In the genomic region with DNA sequence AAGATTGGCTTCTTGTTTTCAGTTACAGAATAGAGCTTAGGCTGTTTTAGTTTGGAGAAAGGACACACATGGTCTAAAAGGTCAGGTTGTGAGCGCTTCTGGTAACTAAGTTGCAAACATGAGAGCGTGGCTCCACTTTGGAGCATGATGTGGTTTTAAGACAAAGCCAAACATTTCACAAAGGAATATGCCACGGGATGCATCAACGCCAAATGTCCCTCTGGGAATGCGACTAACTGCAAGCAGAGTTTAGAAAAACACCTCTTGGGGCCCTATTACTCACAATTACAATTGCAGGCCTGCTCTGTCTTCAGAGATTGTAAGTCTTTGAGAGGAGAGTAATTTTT, we compare ENCODE assay signal across 27 cellular contexts. TPM values are rescaled to one million over a fixed set of nuclear protein-coding genes. Genes with fewer than 3 reads are reported as not detected.
DNase-seq lines count a peak whose midpoint lies in the region; ATAC-seq, FAIRE-seq and TF ChIP-seq lines count a peak whose summit lies in the region.
"Had no signal": no experiment of that assay in that cellular context is flagged by ENCODE, and none has a peak within 500 bp of the region (broad histone marks: within the 10 kb centered on the region; RNA-seq: fewer than 3 reads in every experiment).

No MANE protein-coding gene starts in this region.

- no peak overlapping the region for H2BK20ac ChIP-seq in H1 (ENCODE audit: low read length)

- peaks cover 6% of the 10 kb centered on the region for H3K4me1 Mint-ChIP-seq in activated T-helper 17 cell treated with anti-CD3 and anti-CD28 coated beads, Interleukin-2, amount 50 U/mL, for 72 hours
- H3K4me1 Mint-ChIP-seq: nephron had no signal

- H2AK5ac ChIP-seq in H1 (ENCODE audit: low read depth, low read length) (no peak overlapping the region), mesenchymal stem cell (ENCODE audit: low read length, severe bottlenecking) (no peak overlapping the region)

- peak overlapping the region; percentile 75; the same call in 1 of the 2 replicates for H2BK12ac ChIP-seq in H1 (ENCODE audit: low read depth, low read length)
- no peak overlapping the region for H2BK12ac ChIP-seq in mesenchymal stem cell (ENCODE audit: low read length in 2 of 2)

- CTCF ChIA-PET in H1 (lab: Charles Lee; ENCODE audit: partially characterized antibody): interaction anchor here (1.5 to 2.6 kb wide), 3 partner anchors 10 to 30 kb away, joined by 3 to 13 read pairs (median 9); no protein-coding TSS in a partner anchor

- H3K14ac ChIP-seq in H1 (ENCODE audit: insufficient read length) (no peak overlapping the region), mesenchymal stem cell (ENCODE audit: low read length in 2 of 2) (no peak overlapping the region)

- FAIRE-seq in H1 (lab: Jason Lieb, UNC): no peak
- FAIRE-seq: H54, keratinocyte had no signal

- DNase-seq in activated effector memory CD4-positive, alpha-beta T cell treated with anti-CD3 and anti-CD28 coated beads, Interleukin-2, amount 50 U/mL, for 16 hours: peak; percentile 1
- DNase-seq in activated effector memory CD4-positive, alpha-beta T cell treated with Interleukin-2 at 50 U/mL for 16 hours: no peak
- DNase-seq in H1 (ENCODE audit: low read depth in 1 of 2, low spot score in 2 of 2) (no peak), mesenchymal stem cell (peak; percentile 21), EL (no peak), GM03348 (ENCODE audit: low spot score) (no peak)
- DNase-seq: activated naive CD4-positive, alpha-beta T cell treated with Interleukin-2 at 50 U/mL for 16 hours; activated T-cell treated with anti-CD3 and anti-CD28 coated beads, Interleukin-2, amount 50 U/mL, for 24 hours; AML-193; CD4-positive, alpha-beta T cell; Kasumi-1; NCI-H1694; NK-92 treated with Interleukin-12 subunit alpha and Interleukin-12 subunit beta, amount 100 ng/mL, for 24 hours; stimulated activated naive B cell treated with anti-CD40 and anti-IgM and Interleukin-4, amounts not matched to agents 10 μg/mL and 1 μg/mL and 100 μg/mL, for 72 hours; T-helper 17 cell had no signal

- no peak overlapping the region for H3K27ac Mint-ChIP-seq in activated T-helper 17 cell treated with anti-CD3 and anti-CD28 coated beads, Interleukin-2, amount 50 U/mL, for 72 hours
- H3K27ac Mint-ChIP-seq: activated T-cell treated with anti-CD3 and anti-CD28 coated beads, Interleukin-2, amount 50 U/mL, for 24 hours; CD4-positive, alpha-beta T cell; nephron; stimulated activated naive B cell treated with anti-CD40 and anti-IgM and Interleukin-4, amounts not matched to agents 10 μg/mL and 1 μg/mL and 100 μg/mL, for 72 hours; T-helper 17 cell had no signal

- H3K9ac ChIP-seq in H1 (replicated peaks in 1 of 4; ENCODE audit: extremely low read depth in 1 of 4, low read depth in 3 of 4, low read length in 3 of 4) (no peak overlapping the region), mesenchymal stem cell (ENCODE audit: low read length) (peak overlapping the region; percentile 14)
- H3K9ac ChIP-seq: parathyroid adenoma had no signal

- H3K18ac ChIP-seq in H1 (ENCODE audit: extremely low read depth, low read length) (no peak overlapping the region), mesenchymal stem cell (ENCODE audit: low read depth in 1 of 2, low read length in 2 of 2) (no peak overlapping the region)

- H3K79me2 ChIP-seq in H1 (ENCODE audit: control insufficient read depth in 1 of 2, insufficient read depth in 2 of 2, low read length in 2 of 2): no peaks in the 10 kb centered on the region
- H3K79me2 ChIP-seq: parathyroid adenoma had no signal

- no peak overlapping the region for H3K4me3 ChIP-seq in H1 (ENCODE audit: extremely low read depth in 1 of 4, insufficient read depth in 2 of 4, low read depth in 3 of 4, low read length in 4 of 4)
- H3K4me3 ChIP-seq in mesenchymal stem cell (ENCODE audit: insufficient read depth in 1 of 2, low read depth in 1 of 2, low read length in 2 of 2): no peak overlapping the region
- H3K4me3 ChIP-seq: adrenal gland, cardiac muscle cell, PC-9, suprapubic skin had no signal

- H3K9me3 Mint-ChIP-seq in activated T-helper 17 cell treated with anti-CD3 and anti-CD28 coated beads, Interleukin-2, amount 50 U/mL, for 72 hours: peaks cover 18% of the 10 kb centered on the region

- TF ChIP-seq EP300 in H1 (IDR thresholded peaks at IDR 0.05; ENCODE audit: borderline replicate concordance in 1 of 2, low read depth in 2 of 2, low read length in 2 of 2): no peak

- H3K4ac ChIP-seq in H1 (replicated peaks; ENCODE audit: insufficient read length, low read depth, low read length) (no peak overlapping the region), mesenchymal stem cell (ENCODE audit: low read depth in 1 of 2, low read length in 2 of 2) (no peak overlapping the region)

- no peak for TF ChIP-seq POLR2A in H1 (IDR thresholded peaks at IDR 0.05; ENCODE audit: control extremely low read depth in 1 of 2, low read depth in 2 of 2, low read length in 2 of 2)

- H3K36me3 Mint-ChIP-seq in activated T-helper 17 cell treated with anti-CD3 and anti-CD28 coated beads, Interleukin-2, amount 50 U/mL, for 72 hours (ENCODE audit: low read depth): no peaks in the 10 kb centered on the region

- no peak overlapping the region for H2BK15ac ChIP-seq in H1 (ENCODE audit: low read length)
- no peak overlapping the region for H2BK15ac ChIP-seq in mesenchymal stem cell (ENCODE audit: low read depth, poor library complexity, severe bottlenecking)

- H3K9me3 ChIP-seq in H1 (ENCODE audit: insufficient read depth in 2 of 2, low read depth in 1 of 2, low read length in 1 of 2): no peaks in the 10 kb centered on the region
- H3K9me3 ChIP-seq in mesenchymal stem cell (ENCODE audit: control insufficient read depth, low read length): no peaks in the 10 kb centered on the region
- H3K9me3 ChIP-seq: adrenal gland, suprapubic skin had no signal

- H4K8ac ChIP-seq in H1 (ENCODE audit: extremely low read depth, insufficient read depth, low read length) (no peak overlapping the region), mesenchymal stem cell (ENCODE audit: low read length) (no peak overlapping the region)

- H3K4me1 ChIP-seq in H1 (replicated peaks in 1 of 4; ENCODE audit: control insufficient read depth in 3 of 4, insufficient read depth in 4 of 4, low read length in 3 of 4): peaks cover 0 to 6% (median 4%) of the 10 kb centered on the region in 4 experiments; a peak in 3 of 7 replicates
- H3K4me1 ChIP-seq in mesenchymal stem cell (ENCODE audit: control insufficient read depth, insufficient read depth, low read depth, low read length): no peaks in the 10 kb centered on the region
- H3K4me1 ChIP-seq: adrenal gland, parathyroid adenoma, suprapubic skin had no signal

- H3K23me2 ChIP-seq in H1 (ENCODE audit: low read depth, low read length): no peaks in the 10 kb centered on the region

- no peak overlapping the region for H3K4me2 ChIP-seq in H1 (ENCODE audit: insufficient read depth in 1 of 2, low read depth in 2 of 2, low read length in 2 of 2)
- no peak overlapping the region for H3K4me2 ChIP-seq in mesenchymal stem cell (ENCODE audit: low read length, poor library complexity, severe bottlenecking)
- H3K4me2 ChIP-seq: PC-9 had no signal

- H2BK120ac ChIP-seq in H1 (replicated peaks; ENCODE audit: low read depth, low read length) (no peak overlapping the region), mesenchymal stem cell (ENCODE audit: low read depth, low read length) (no peak overlapping the region)

- H4K20me1 ChIP-seq in H1 (replicated peaks in 1 of 2; ENCODE audit: control insufficient read depth in 1 of 2, insufficient read depth in 2 of 2, low read length in 2 of 2): no peaks in the 10 kb centered on the region

- peaks cover 48% of the 10 kb centered on the region for H3K27me3 Mint-ChIP-seq in activated T-helper 17 cell treated with anti-CD3 and anti-CD28 coated beads, Interleukin-2, amount 50 U/mL, for 72 hours

- no peak overlapping the region for H3K4me3 Mint-ChIP-seq in activated T-helper 17 cell treated with anti-CD3 and anti-CD28 coated beads, Interleukin-2, amount 50 U/mL, for 72 hours
- H3K4me3 Mint-ChIP-seq: activated T-cell treated with anti-CD3 and anti-CD28 coated beads, Interleukin-2, amount 50 U/mL, for 24 hours; CD4-positive, alpha-beta T cell; nephron; stimulated activated naive B cell treated with anti-CD40 and anti-IgM and Interleukin-4, amounts not matched to agents 10 μg/mL and 1 μg/mL and 100 μg/mL, for 72 hours; T-helper 17 cell had no signal

- POLR2A ChIA-PET in H1 (lab: Charles Lee; ENCODE audit: partially characterized antibody): interaction anchor here (1.9 kb wide), 1 partner anchor 34 kb away, joined by 4 read pairs; a partner anchor contains a TSS

- H2AFZ ChIP-seq in H1 (ENCODE audit: low read length): peak overlapping the region; percentile 67
- H2AFZ ChIP-seq in mesenchymal stem cell (ENCODE audit: low read depth, low read length): no peak overlapping the region
- H2AFZ ChIP-seq: parathyroid adenoma, PC-9 had no signal

- H3K79me1 ChIP-seq in H1 (ENCODE audit: low read depth, low read length) (no peaks in the 10 kb centered on the region), mesenchymal stem cell (replicated peaks; ENCODE audit: low read length, poor library complexity, severe bottlenecking) (no peaks in the 10 kb centered on the region)

- H4K91ac ChIP-seq in H1 (replicated peaks; ENCODE audit: insufficient read length, low read length) (no peak overlapping the region), mesenchymal stem cell (ENCODE audit: low read length) (no peak overlapping the region)

- no peak overlapping the region for H4K5ac ChIP-seq in H1 (ENCODE audit: insufficient read length, low read depth, low read length)

- H2BK5ac ChIP-seq in H1 (ENCODE audit: low read depth, low read length) (no peak overlapping the region), mesenchymal stem cell (ENCODE audit: low read depth, low read length, poor library complexity, severe bottlenecking) (no peak overlapping the region)

- H3K36me3 ChIP-seq in H1 (ENCODE audit: control insufficient read depth in 2 of 4, insufficient read depth in 4 of 4, low read length in 3 of 4) (no peaks in the 10 kb centered on the region), mesenchymal stem cell (ENCODE audit: control insufficient read depth in 1 of 2, insufficient read depth in 2 of 2, low read depth in 1 of 2, low read length in 2 of 2) (no peaks in the 10 kb centered on the region)
- H3K36me3 ChIP-seq: adrenal gland, cardiac muscle cell, suprapubic skin had no signal

- TF ChIP-seq CTCF in H1 (IDR thresholded peaks at IDR 0.05; ENCODE audit: control extremely low read depth in 1 of 3, insufficient read depth in 1 of 3, low read depth in 1 of 3, low read length in 3 of 3): no peak

- ATAC-seq in GM19455 (IDR thresholded peaks at IDR 0.05; ENCODE audit: unreplicated experiment): no peak
- no peak for ATAC-seq in activated T-helper 17 cell treated with anti-CD3 and anti-CD28 coated beads, Interleukin-2, amount 50 U/mL, for 72 hours (replicated peaks)
- ATAC-seq: esophagus mucosa; SK-N-SH treated with all-trans-retinoic acid at 6 μM for 48 hours; stimulated activated naive B cell treated with anti-CD40 and anti-IgM and Interleukin-4, amounts not matched to agents 10 μg/mL and 1 μg/mL and 100 μg/mL, for 72 hours; T-helper 17 cell had no signal

- no peak for TF ChIP-seq RAD21 in H1 (IDR thresholded peaks at IDR 0.05 in 1 of 2, conservative IDR thresholded peaks at IDR 0.05 in 1 of 2; ENCODE audit: low read depth in 2 of 2, low read length in 2 of 2)

- H3K27ac ChIP-seq in H1 (ENCODE audit: low read depth, low read length) (no peak overlapping the region), mesenchymal stem cell (ENCODE audit: low read length, poor library complexity, severe bottlenecking) (no peak overlapping the region)
- H3K27ac ChIP-seq: adrenal gland, cardiac muscle cell, parathyroid adenoma, PC-9, suprapubic skin had no signal

- H3K27me3 ChIP-seq in H1 (replicated peaks in 1 of 4; ENCODE audit: control insufficient read depth in 3 of 4, extremely low read depth in 1 of 4, insufficient read depth in 3 of 4, low read length in 3 of 4) (no peaks in the 10 kb centered on the region), mesenchymal stem cell (ENCODE audit: control insufficient read depth in 1 of 2, insufficient read depth in 1 of 2, low read length in 2 of 2) (peaks cover 13 to 15% of the 10 kb centered on the region in 2 experiments)
- H3K27me3 ChIP-seq: adrenal gland, cardiac muscle cell, suprapubic skin had no signal

- WGBS in H1 (ENCODE audit: extremely low coverage in 1 of 2, insufficient coverage in 1 of 2, insufficient read length in 1 of 2, insufficient replicate concordance in 2 of 2, low coverage in 1 of 2, low lambda C conversion rate in 2 of 2, missing lambda C conversion rate in 1 of 2), 2 experiments: 95% methylated on average over 5 of the region's 5 CpGs; no CpG with 5 or more reads in 1 of the 2 experiments
- 74% methylated on average over 5 of the region's 5 CpGs for WGBS in mesenchymal stem cell

- H3K56ac ChIP-seq in H1 (replicated peaks; ENCODE audit: insufficient read length, low read depth, low read length): no peak overlapping the region

- H3K23ac ChIP-seq in H1 (ENCODE audit: insufficient read length) (no peak overlapping the region), mesenchymal stem cell (ENCODE audit: low read length in 2 of 2) (no peak overlapping the region)

RNA-seq across cellular contexts. Expression of a gene that starts 25.4 kb away (rescaled TPM):
- not detected in 2 replicates for total RNA-seq in H1 (2021; fragmentation: NEBNext Ultra II Directional; extraction: Animal tissue kit (Norgen Biotek cat#: 25700))
- polyA plus RNA-seq in H1 (2011; rRNA removed): 0.05 TPM in 1 of 2 replicates, not detected in the other
- not detected for polyA plus RNA-seq in H1 (2011; cell fraction: cytosol; rRNA removed)
- 0.01 TPM for polyA plus RNA-seq in H1 (2011; cell fraction: nucleus; rRNA removed)
- not detected in 4 replicates for polyA plus RNA-seq in H1 (2012, experiment 1 of 2)
- polyA plus RNA-seq in H1 (2012, experiment 2 of 2): not detected
- polyA plus RNA-seq in H1 (2013, experiment 1 of 2): not detected
- polyA plus RNA-seq in H1 (2013, experiment 2 of 2): not detected
- polyA minus RNA-seq in H1 (2011; rRNA and poly(A)+ RNA removed): not detected in 2 replicates
- not detected for polyA minus RNA-seq in H1 (2011; cell fraction: cytosol; rRNA and poly(A)+ RNA removed)
- polyA minus RNA-seq in H1 (2011; cell fraction: nucleus; rRNA and poly(A)+ RNA removed): not detected
- polyA plus RNA-seq in mesenchymal stem cell (2013, experiment 1 of 2): not detected
- polyA plus RNA-seq in mesenchymal stem cell (2013, experiment 2 of 2): 0.01 TPM
- under 1 TPM; 0.16 to 0.19 TPM for total RNA-seq in activated T-helper 17 cell treated with anti-CD3 and anti-CD28 coated beads, Interleukin-2, amount 50 U/mL, for 72 hours
- total RNA-seq: PC-9 had no signal
- polyA plus RNA-seq: keratinocyte had no signal

RNA-seq across cellular contexts. Expression of a gene that starts 34.6 kb away (rescaled TPM):
- total RNA-seq in H1 (2021; fragmentation: NEBNext Ultra II Directional; extraction: Animal tissue kit (Norgen Biotek cat#: 25700)): 64.7 and 64.8 TPM in 2 replicates
- 15.9 and 18.4 TPM in 2 replicates for polyA plus RNA-seq in H1 (2011; rRNA removed)
- polyA plus RNA-seq in H1 (2011; cell fraction: cytosol; rRNA removed): 46.4 TPM
- 18.5 TPM for polyA plus RNA-seq in H1 (2011; cell fraction: nucleus; rRNA removed)
- polyA plus RNA-seq in H1 (2012, experiment 1 of 2): 52.2 to 82.9 TPM (median 60.2 TPM) in 4 replicates
- polyA plus RNA-seq in H1 (2012, experiment 2 of 2): 3.6 TPM
- 41.3 TPM for polyA plus RNA-seq in H1 (2013, experiment 1 of 2)
- 42.9 TPM for polyA plus RNA-seq in H1 (2013, experiment 2 of 2)
- polyA minus RNA-seq in H1 (2011; rRNA and poly(A)+ RNA removed): 26.3 and 28.4 TPM in 2 replicates
- polyA minus RNA-seq in H1 (2011; cell fraction: cytosol; rRNA and poly(A)+ RNA removed): 40.9 TPM
- polyA minus RNA-seq in H1 (2011; cell fraction: nucleus; rRNA and poly(A)+ RNA removed): 36.8 TPM
- 32.8 TPM for polyA plus RNA-seq in mesenchymal stem cell (2013, experiment 1 of 2)
- polyA plus RNA-seq in mesenchymal stem cell (2013, experiment 2 of 2): 31.3 TPM
- total RNA-seq in activated T-helper 17 cell treated with anti-CD3 and anti-CD28 coated beads, Interleukin-2, amount 50 U/mL, for 72 hours: 10 to 100 TPM; 33.3 to 43.8 TPM

Comparison
In these comparisons a context has a peak if more than half of its experiments do, and no peak if none do; other contexts are left out.
1. DNase-seq: peak in activated effector memory CD4-positive, alpha-beta T cell treated with anti-CD3 and anti-CD28 coated beads, Interleukin-2, amount 50 U/mL, for 16 hours (single experiment) and mesenchymal stem cell (single experiment); none in activated effector memory CD4-positive, alpha-beta T cell treated with Interleukin-2 at 50 U/mL for 16 hours (single experiment), H1 (0 of 2), EL (single experiment) and GM03348 (single experiment).